9 cellular contexts compared by ENCODE assay signal in the genomic region with DNA sequence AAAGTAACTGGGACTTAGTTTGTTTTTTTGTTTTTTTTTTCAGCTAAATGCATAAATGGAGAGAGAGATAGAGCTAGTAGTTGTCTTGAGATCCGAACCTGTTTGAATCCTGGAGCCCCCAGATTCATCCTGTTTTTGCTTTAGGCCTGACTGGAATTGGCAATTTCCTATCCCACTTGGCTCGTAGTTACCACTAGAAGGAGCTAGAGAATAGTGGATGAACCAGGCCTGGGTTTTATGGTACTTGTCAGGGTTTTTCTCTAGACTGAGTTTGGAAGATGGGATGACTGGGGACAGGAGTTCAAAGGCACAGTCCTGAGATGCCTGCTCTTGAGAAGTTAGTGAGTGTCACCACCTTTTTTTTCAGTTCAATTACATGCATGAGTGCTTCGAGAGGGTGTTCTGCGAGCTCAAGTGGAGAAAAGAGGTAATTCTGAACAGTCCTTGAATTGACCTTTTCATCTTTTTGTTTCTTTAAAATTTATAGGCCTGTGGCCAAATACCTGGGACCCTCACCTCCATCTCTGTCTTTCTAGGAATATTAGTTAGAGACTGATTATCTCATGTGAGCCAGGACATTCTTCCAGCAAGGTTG. TPM values are rescaled to one million over a fixed set of nuclear protein-coding genes. Genes with fewer than 3 reads are reported as not detected.
DNase-seq lines count a peak whose midpoint lies in the region; ATAC-seq and TF ChIP-seq lines count a peak whose summit lies in the region.
"Had no signal": no experiment of that assay in that cellular context is flagged by ENCODE, and none has a peak within 500 bp of the region (broad histone marks: within the 10 kb centered on the region; RNA-seq: fewer than 3 reads in every experiment).

No MANE protein-coding gene starts in this region.

- H3K4me1 ChIP-seq in Caco-2, result no peaks in the 10 kb centered on the region
- H3K4me1 ChIP-seq in foreskin keratinocyte, result no peaks in the 10 kb centered on the region
- H3K4me1 ChIP-seq in transverse colon, result no peaks in the 10 kb centered on the region

- no peak for TF ChIP-seq EP300 in transverse colon (IDR thresholded peaks at IDR 0.05; ENCODE audit: low read depth)

- no peak for ATAC-seq in foreskin keratinocyte
- ATAC-seq in HG03045 (IDR thresholded peaks at IDR 0.05; ENCODE audit: unreplicated experiment), result no peak
- ATAC-seq in activated T-cell treated with anti-CD3 and anti-CD28 coated beads, Interleukin-2, amount 50 U/mL, for 4 hours, result no peak

- H3K9me3 ChIP-seq in Caco-2, result no peaks in the 10 kb centered on the region
- H3K9me3 ChIP-seq in transverse colon, result no peaks in the 10 kb centered on the region

- H3K4me1 Mint-ChIP-seq in Caco-2 (ENCODE audit: low read depth, unreplicated experiment), result no peaks in the 10 kb centered on the region
- H3K4me1 Mint-ChIP-seq in activated T-cell treated with anti-CD3 and anti-CD28 coated beads, Interleukin-2, amount 50 U/mL, for 4 hours (ENCODE audit: low read depth), result peaks cover 4% of the 10 kb centered on the region

- BruUV-seq in Caco-2 (replicated peaks; lab: Mats Ljungman, UMichigan), result no TSS peak

- H3K4me3 Mint-ChIP-seq in Caco-2 (ENCODE audit: unreplicated experiment), result no peak overlapping the region
- no peak overlapping the region for H3K4me3 Mint-ChIP-seq in activated T-cell treated with anti-CD3 and anti-CD28 coated beads, Interleukin-2, amount 50 U/mL, for 4 hours

- H3K9me3 Mint-ChIP-seq in Caco-2 (ENCODE audit: unreplicated experiment), result no peaks in the 10 kb centered on the region
- H3K9me3 Mint-ChIP-seq in activated T-cell treated with anti-CD3 and anti-CD28 coated beads, Interleukin-2, amount 50 U/mL, for 4 hours, result no peaks in the 10 kb centered on the region

- intact Hi-C loops in Caco-2 (cut with micrococcal nuclease; ENCODE audit: unreplicated experiment), result loop anchor here (1.0 to 5.0 kb wide), 3 partner anchors 42 to 143 kb away; no protein-coding TSS in a partner anchor
- intact Hi-C loops in transverse colon (cut with DNase I; ENCODE audit: low total_unique reads), result loop anchor here (5.0 kb wide), 1 partner anchor 39 kb away; no protein-coding TSS in a partner anchor

- DNase-seq in Caco-2 (peak in 1 of 2 experiments; percentile 54), SK-MEL-5 (ENCODE audit: low read depth, low spot score) (peak; percentile 78), foreskin keratinocyte (no peak), transverse colon (no peak)
- DNase-seq in Jurkat, Clone E6-1 (ENCODE audit: low read depth, low spot score), result peak; percentile 11
- DNase-seq in activated naive CD4-positive, alpha-beta T cell (lab: John Stamatoyannopoulos, UW), result no peak
- DNase-seq in activated T-cell treated with anti-CD3 and anti-CD28 coated beads, Interleukin-2, amount 50 U/mL, for 4 hours, result no peak

- CTCF ChIA-PET in Caco-2 (lab: Charles Lee), result interaction anchor here (0.6 to 1.2 kb wide), 5 partner anchors 21 to 153 kb away, joined by 4 to 14 read pairs (median 4); a partner anchor contains a TSS

- peaks cover 38% of the 10 kb centered on the region for H3K36me3 Mint-ChIP-seq in Caco-2 (ENCODE audit: insufficient read depth, unreplicated experiment)
- H3K36me3 Mint-ChIP-seq in activated T-cell treated with anti-CD3 and anti-CD28 coated beads, Interleukin-2, amount 50 U/mL, for 4 hours (ENCODE audit: insufficient read depth), result peaks cover 26% of the 10 kb centered on the region

- H3K27ac Mint-ChIP-seq in Caco-2 (ENCODE audit: unreplicated experiment), result no peak overlapping the region

- TF ChIP-seq POLR2A in transverse colon (IDR thresholded peaks at IDR 0.05), result no peak

- no peaks in the 10 kb centered on the region for H3K27me3 Mint-ChIP-seq in Caco-2 (ENCODE audit: insufficient read depth, unreplicated experiment)
- no peaks in the 10 kb centered on the region for H3K27me3 Mint-ChIP-seq in activated T-cell treated with anti-CD3 and anti-CD28 coated beads, Interleukin-2, amount 50 U/mL, for 4 hours (ENCODE audit: low read depth)

- 63 to 68% methylated on average over 4 of the region's 4 CpGs for WGBS in transverse colon (ENCODE audit: low coverage in 1 of 2), 2 donors

- in situ Hi-C loops in SK-MEL-5 (cut with HindIII; ENCODE audit: low pct_unique_long_range_greater_than_20kb, low sequenced_read_pairs), result no loop called here
- in situ Hi-C loops in transverse colon (cut with MboI; ENCODE audit: low pct_ligation_motif_present in 1 of 4, low pct_unique_long_range_greater_than_20kb in 1 of 4, low sequenced_read_pairs in 3 of 4), result no loop called here

- TF ChIP-seq CTCF in Caco-2 (IDR thresholded peaks at IDR 0.05; ENCODE audit: insufficient read depth in 1 of 2, low read depth in 1 of 2, low read length in 1 of 2, severe bottlenecking in 1 of 2, unreplicated experiment in 1 of 2), result peak; percentile 60 to 90
- TF ChIP-seq CTCF in foreskin keratinocyte (conservative IDR thresholded peaks at IDR 0.05), result peak; percentile 78
- peak; percentile 26 to 59 (median 54) for TF ChIP-seq CTCF in transverse colon (IDR thresholded peaks at IDR 0.05)

- H3K27me3 ChIP-seq in Caco-2 (replicated peaks; ENCODE audit: control insufficient read depth, insufficient read depth, low read length) (no peaks in the 10 kb centered on the region), foreskin keratinocyte (no peaks in the 10 kb centered on the region), transverse colon (no peaks in the 10 kb centered on the region)

- H3K27ac ChIP-seq in foreskin keratinocyte (no peak overlapping the region), transverse colon (no peak overlapping the region)

- POLR2A ChIA-PET in Caco-2 (lab: Charles Lee), result no interaction called here

- H3K36me3 ChIP-seq in Caco-2 (ENCODE audit: control insufficient read depth, insufficient read depth, low read length) (no peaks in the 10 kb centered on the region; the same call in 1 of the 2 replicates), transverse colon (peaks cover 0 to 26% (median 5%) of the 10 kb centered on the region in 4 donors)

- no peak overlapping the region for H3K4me3 ChIP-seq in Caco-2 (ENCODE audit: low read depth, low read length)
- H3K4me3 ChIP-seq in Jurkat, Clone E6-1 (ENCODE audit: low read length), result no peak overlapping the region
- no peak overlapping the region for H3K4me3 ChIP-seq in transverse colon

RNA-seq across cellular contexts. Expression of a gene that starts 23.4 kb away (rescaled TPM):
- total RNA-seq in Caco-2 (2022), result 0.27 and 1.1 TPM in 2 replicates
- not detected for polyA plus RNA-seq in Jurkat, Clone E6-1 (2012; ENCODE audit: insufficient read depth, insufficient read length)
- total RNA-seq in SK-MEL-5 (2014; rRNA removed; shearing (Covaris generic)), result not detected in 2 replicates
- not detected in 2 replicates for polyA plus RNA-seq in SK-MEL-5 (2015; cell fraction: cytosol; rRNA removed)
- not detected in 2 replicates for polyA plus RNA-seq in SK-MEL-5 (2015; cell fraction: nucleus; rRNA removed)
- total RNA-seq in foreskin keratinocyte, result not detected in 2 replicates
- not detected in 2 replicates for polyA plus RNA-seq in foreskin keratinocyte
- 1 to 10 TPM in 3 of 4 donors, not detected in 1; 1.3 to 2.7 (median 1.6) TPM for total RNA-seq in transverse colon
- total RNA-seq in activated T-cell treated with anti-CD3 and anti-CD28 coated beads, Interleukin-2, amount 50 U/mL, for 4 hours, result not detected
- total RNA-seq: glomerular endothelial cell had no signal

RNA-seq across cellular contexts. Expression of a gene that starts 28.2 kb away (rescaled TPM):
- total RNA-seq in Caco-2 (2022) (0.88 and 1.0 TPM in 2 replicates), foreskin keratinocyte (not detected in 2 replicates), transverse colon (not detected)
- polyA plus RNA-seq in Jurkat, Clone E6-1 (2012; ENCODE audit: insufficient read depth, insufficient read length), result not detected
- 0.85 TPM in 1 of 2 replicates, not detected in the other for total RNA-seq in SK-MEL-5 (2014; rRNA removed; shearing (Covaris generic))
- polyA plus RNA-seq in SK-MEL-5 (2015; cell fraction: cytosol; rRNA removed), result not detected in 2 replicates
- not detected in 2 replicates for polyA plus RNA-seq in SK-MEL-5 (2015; cell fraction: nucleus; rRNA removed)
- polyA plus RNA-seq in foreskin keratinocyte, result not detected in 2 replicates
- not detected for total RNA-seq in activated T-cell treated with anti-CD3 and anti-CD28 coated beads, Interleukin-2, amount 50 U/mL, for 4 hours
- total RNA-seq: glomerular endothelial cell had no signal

Comparison
In these comparisons a context has a peak if more than half of its experiments do, and no peak if none do; other contexts are left out.
1. DNase-seq: peak in Jurkat, Clone E6-1 (single experiment) and SK-MEL-5 (single experiment); none in foreskin keratinocyte (0 of 2), transverse colon (single experiment), activated naive CD4-positive, alpha-beta T cell (0 of 4) and activated T-cell treated with anti-CD3 and anti-CD28 coated beads, Interleukin-2, amount 50 U/mL, for 4 hours (single experiment).
2. Peak in every context shown above with its lines, with median percentiles within 50 percentile points of each other: CTCF ChIP-seq.